ENCODE assay signal across 1 cellular context in the genomic region with DNA sequence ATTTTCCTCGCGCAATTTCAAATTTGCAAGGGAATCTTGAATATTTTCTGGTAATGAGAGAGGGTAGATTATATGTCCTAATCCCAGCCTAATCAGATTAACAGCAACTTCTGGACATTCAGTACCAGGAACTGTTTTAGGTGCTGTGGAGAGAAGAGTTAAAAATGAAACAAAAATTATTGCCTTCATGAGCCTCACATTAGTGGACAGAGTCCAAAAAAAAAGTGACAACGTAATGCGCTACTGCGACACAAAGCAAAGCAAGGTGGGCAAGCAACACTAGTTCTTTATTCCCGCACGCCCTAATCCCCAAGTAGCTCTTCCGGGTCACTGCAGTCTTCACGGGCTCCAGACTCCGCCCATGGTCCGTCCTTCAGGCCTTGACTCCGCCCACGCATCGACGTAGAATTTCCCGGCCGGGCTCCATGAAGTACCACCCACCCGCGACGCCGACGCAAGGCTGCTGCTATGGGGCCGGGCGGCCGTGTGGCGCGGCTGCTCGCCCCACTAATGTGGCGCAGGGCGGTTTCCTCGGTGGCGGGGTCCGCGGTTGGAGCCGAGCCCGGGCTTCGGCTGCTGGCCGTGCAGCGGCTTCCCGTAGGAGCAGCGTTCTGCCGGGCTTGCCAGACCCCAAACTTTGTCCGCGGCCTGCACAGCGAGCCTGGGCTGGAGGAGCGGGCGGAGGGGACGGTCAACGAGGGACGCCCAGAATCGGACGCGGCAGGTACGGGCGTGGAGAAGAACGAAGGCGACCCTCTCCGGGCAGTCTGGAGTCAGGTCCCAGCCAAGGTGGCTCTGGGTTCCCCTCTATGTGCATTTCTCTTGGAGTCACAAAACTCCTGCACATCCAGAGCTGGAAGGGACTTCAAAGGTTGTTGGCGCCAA.
TF ChIP-seq lines count a peak whose summit lies in the region.

MALSU1 (plus strand) TSS at position 455 of the 885 bp plus-strand sequence; CDS start at position 469, 14 bp downstream.

TF ChIP-seq in HepG2, 621 proteins besides CTCF, POLR2A, EP300 and RAD21 (continued from another document and continues in another):
- TF ChIP-seq, protein P1, sequence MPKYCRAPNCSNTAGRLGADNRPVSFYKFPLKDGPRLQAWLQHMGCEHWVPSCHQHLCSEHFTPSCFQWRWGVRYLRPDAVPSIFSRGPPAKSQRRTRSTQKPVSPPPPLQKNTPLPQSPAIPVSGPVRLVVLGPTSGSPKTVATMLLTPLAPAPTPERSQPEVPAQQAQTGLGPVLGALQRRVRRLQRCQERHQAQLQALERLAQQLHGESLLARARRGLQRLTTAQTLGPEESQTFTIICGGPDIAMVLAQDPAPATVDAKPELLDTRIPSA (CRISPR knock-in tag; IDR thresholded peaks at IDR 0.05; ENCODE audit: borderline replicate concordance) = 0 out of 2 replicates have a peak, but pooled peaks have one; percentile 49
- peak; percentile 58 for TF ChIP-seq SOX5 (CRISPR knock-in tag; IDR thresholded peaks at IDR 0.05; ENCODE audit: borderline replicate concordance)
- no peak for TF ChIP-seq RBM22 (optimal IDR thresholded peaks at IDR 0.05; ENCODE audit: low read length)
- TF ChIP-seq ARNT (IDR thresholded peaks at IDR 0.05) = no peak
- no peak for TF ChIP-seq SP140L (CRISPR knock-in tag; IDR thresholded peaks at IDR 0.05; ENCODE audit: borderline replicate concordance)
- TF ChIP-seq ZNF142 (CRISPR knock-in tag; IDR thresholded peaks at IDR 0.05) = peak; percentile 75; the same call in 1 of the 2 replicates
- TF ChIP-seq ZSCAN25 (CRISPR knock-in tag; IDR thresholded peaks at IDR 0.05) = no peak; the same call in 1 of the 2 replicates
- peak; percentile 92 for TF ChIP-seq KAT8 (CRISPR knock-in tag; IDR thresholded peaks at IDR 0.05)
- no peak for TF ChIP-seq CEBPB (IDR thresholded peaks at IDR 0.05; ENCODE audit: borderline replicate concordance, low read depth, low read length)
- no peak for TF ChIP-seq ZNF34 (CRISPR knock-in tag; IDR thresholded peaks at IDR 0.05; ENCODE audit: borderline replicate concordance)
- peak; percentile 43; the same call in 1 of the 2 replicates for TF ChIP-seq SPEN (CRISPR knock-in tag; IDR thresholded peaks at IDR 0.05; ENCODE audit: low read depth)
- TF ChIP-seq HIC2 (CRISPR knock-in tag; IDR thresholded peaks at IDR 0.05; ENCODE audit: low read depth) = peak; percentile 59; the same call in 1 of the 2 replicates
- TF ChIP-seq ZNF430 (CRISPR knock-in tag; IDR thresholded peaks at IDR 0.05) = 0 out of 2 replicates have a peak, but pooled peaks have one; percentile 50
- peak; percentile 90 for TF ChIP-seq YEATS4 (CRISPR knock-in tag; IDR thresholded peaks at IDR 0.05; ENCODE audit: borderline replicate concordance)
- TF ChIP-seq ZNF407 (CRISPR knock-in tag; IDR thresholded peaks at IDR 0.05; ENCODE audit: not compliant biosample characterization) = peak; percentile 53
- TF ChIP-seq NKX3-1 (CRISPR knock-in tag; IDR thresholded peaks at IDR 0.05) = peak; percentile 48; the same call in 1 of the 2 replicates
- no peak for TF ChIP-seq RARA (CRISPR knock-in tag; IDR thresholded peaks at IDR 0.05)
- peak; percentile 84 for TF ChIP-seq POGZ (CRISPR knock-in tag; IDR thresholded peaks at IDR 0.05)
- TF ChIP-seq ZNF678 (CRISPR knock-in tag; IDR thresholded peaks at IDR 0.05) = no peak
- TF ChIP-seq, protein P2, sequence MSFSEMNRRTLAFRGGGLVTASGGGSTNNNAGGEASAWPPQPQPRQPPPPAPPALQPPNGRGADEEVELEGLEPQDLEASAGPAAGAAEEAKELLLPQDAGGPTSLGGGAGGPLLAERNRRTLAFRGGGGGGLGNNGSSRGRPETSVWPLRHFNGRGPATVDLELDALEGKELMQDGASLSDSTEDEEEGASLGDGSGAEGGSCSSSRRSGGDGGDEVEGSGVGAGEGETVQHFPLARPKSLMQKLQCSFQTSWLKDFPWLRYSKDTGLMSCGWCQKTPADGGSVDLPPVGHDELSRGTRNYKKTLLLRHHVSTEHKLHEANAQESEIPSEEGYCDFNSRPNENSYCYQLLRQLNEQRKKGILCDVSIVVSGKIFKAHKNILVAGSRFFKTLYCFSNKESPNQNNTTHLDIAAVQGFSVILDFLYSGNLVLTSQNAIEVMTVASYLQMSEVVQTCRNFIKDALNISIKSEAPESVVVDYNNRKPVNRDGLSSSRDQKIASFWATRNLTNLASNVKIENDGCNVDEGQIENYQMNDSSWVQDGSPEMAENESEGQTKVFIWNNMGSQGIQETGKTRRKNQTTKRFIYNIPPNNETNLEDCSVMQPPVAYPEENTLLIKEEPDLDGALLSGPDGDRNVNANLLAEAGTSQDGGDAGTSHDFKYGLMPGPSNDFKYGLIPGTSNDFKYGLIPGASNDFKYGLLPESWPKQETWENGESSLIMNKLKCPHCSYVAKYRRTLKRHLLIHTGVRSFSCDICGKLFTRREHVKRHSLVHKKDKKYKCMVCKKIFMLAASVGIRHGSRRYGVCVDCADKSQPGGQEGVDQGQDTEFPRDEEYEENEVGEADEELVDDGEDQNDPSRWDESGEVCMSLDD (CRISPR knock-in tag; IDR thresholded peaks at IDR 0.05; ENCODE audit: borderline replicate concordance) = 0 out of 2 replicates have a peak, but pooled peaks have one; percentile 39
- TF ChIP-seq NCOA1 (CRISPR knock-in tag; IDR thresholded peaks at IDR 0.05) = no peak
- TF ChIP-seq ZNF670 (CRISPR knock-in tag; IDR thresholded peaks at IDR 0.05; ENCODE audit: borderline replicate concordance) = peak; percentile 65; the same call in 1 of the 2 replicates
- no peak for TF ChIP-seq CHD4 (IDR thresholded peaks at IDR 0.05; ENCODE audit: borderline replicate concordance, low read length)
- TF ChIP-seq CREM (IDR thresholded peaks at IDR 0.05) = peak; percentile 88
- peak; percentile 53; the same call in 1 of the 2 replicates for TF ChIP-seq CREM (CRISPR knock-in tag; IDR thresholded peaks at IDR 0.05)
- peak; percentile 96 for TF ChIP-seq GABPB1 (CRISPR knock-in tag; IDR thresholded peaks at IDR 0.05)
- TF ChIP-seq RBFOX2 (IDR thresholded peaks at IDR 0.05; ENCODE audit: low read depth, low read length) = peak; percentile 98
- TF ChIP-seq ZSCAN9 (CRISPR knock-in tag; IDR thresholded peaks at IDR 0.05; ENCODE audit: borderline replicate concordance) = no peak
- TF ChIP-seq ZNF556 (CRISPR knock-in tag; IDR thresholded peaks at IDR 0.05; ENCODE audit: borderline replicate concordance) = peak; percentile 52; the same call in 1 of the 2 replicates
- TF ChIP-seq MYNN (CRISPR knock-in tag; IDR thresholded peaks at IDR 0.05; ENCODE audit: low read depth) = no peak; the same call in 1 of the 2 replicates
- no peak; the same call in 1 of the 2 replicates for TF ChIP-seq TGIF2 (CRISPR knock-in tag; IDR thresholded peaks at IDR 0.05)
- TF ChIP-seq KDM3A (CRISPR knock-in tag; IDR thresholded peaks at IDR 0.05; ENCODE audit: low read depth) = peak; percentile 87; the same call in 1 of the 2 replicates
- peak; percentile 33; the same call in 1 of the 2 replicates for TF ChIP-seq NCOA2 (CRISPR knock-in tag; IDR thresholded peaks at IDR 0.05)
- TF ChIP-seq XRCC5 (optimal IDR thresholded peaks at IDR 0.05; ENCODE audit: low read length) = peak; percentile 51
- TF ChIP-seq ZNF468 (CRISPR knock-in tag; IDR thresholded peaks at IDR 0.05) = no peak
- TF ChIP-seq, protein P3, sequence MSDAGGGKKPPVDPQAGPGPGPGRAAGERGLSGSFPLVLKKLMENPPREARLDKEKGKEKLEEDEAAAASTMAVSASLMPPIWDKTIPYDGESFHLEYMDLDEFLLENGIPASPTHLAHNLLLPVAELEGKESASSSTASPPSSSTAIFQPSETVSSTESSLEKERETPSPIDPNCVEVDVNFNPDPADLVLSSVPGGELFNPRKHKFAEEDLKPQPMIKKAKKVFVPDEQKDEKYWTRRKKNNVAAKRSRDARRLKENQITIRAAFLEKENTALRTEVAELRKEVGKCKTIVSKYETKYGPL (CRISPR knock-in tag; IDR thresholded peaks at IDR 0.05) = no peak
